Comparison of ENCODE assay signal across 22 cellular contexts in genomic region chr13:74795526-74795925, GRCh38.
"Had no signal": no experiment of that assay in that cellular context is flagged by ENCODE, and none has a peak within 500 bp of the region (broad histone marks: within the 10 kb centered on the region; RNA-seq: fewer than 3 reads in every experiment).

No MANE protein-coding gene starts in this region.

- H3K4me1 Mint-ChIP-seq: activated naive CD4-positive, alpha-beta T cell treated with anti-CD3 and anti-CD28 coated beads, Interleukin-2, amount 10 ng/mL, durations not matched to agents 7 days and 5 days; activated T-helper 17 cell treated with anti-CD3 and anti-CD28 coated beads, Interleukin-2, amount 50 U/mL, for 72 hours; memory B cell; nephron had no signal

- DNase-seq: activated CD4-positive, alpha-beta T cell treated with anti-CD3 and anti-CD28 coated beads for 1 hour; activated CD4-positive, alpha-beta T cell treated with anti-CD3 and anti-CD28 coated beads, Interleukin-2, amount 50 U/mL, for 4 hours; activated CD8-positive, alpha-beta memory T cell treated with anti-CD3 and anti-CD28 coated beads for 24 hours; activated CD8-positive, alpha-beta memory T cell treated with anti-CD3 and anti-CD28 coated beads, Interleukin-2, amount 50 U/mL, for 4 hours; activated naive CD4-positive, alpha-beta T cell treated with anti-CD3 and anti-CD28 coated beads, Interleukin-2, amount 10 ng/mL, durations not matched to agents 7 days and 5 days; activated T-cell treated with anti-CD3 and anti-CD28 coated beads, Interleukin-2, amount 50 U/mL, for 24 hours; effector CD4-positive, alpha-beta T cell; erythroblast; glutamatergic neuron; left ventricle myocardium superior; small intestine; stimulated activated CD4-positive, alpha-beta T cell treated with anti-CD3 and anti-CD28 coated beads, Interleukin-15, amount 100 ng/mL, for 24 hours; stimulated activated CD4-positive, alpha-beta T cell treated with anti-CD3 and anti-CD28 coated beads, Interleukin-2, amount 100 ng/mL, for 48 hours; stimulated activated CD8-positive, alpha-beta memory T cell treated with anti-CD3 and anti-CD28 coated beads, Interleukin-4, amount 100 ng/mL, for 48 hours; stimulated activated naive B cell treated with anti-CD40 and anti-IgM and Interleukin-4, amounts not matched to agents 10 μg/mL and 1 μg/mL and 100 μg/mL, for 72 hours; upper lobe of left lung had no signal

- H3K27ac Mint-ChIP-seq: activated naive CD4-positive, alpha-beta T cell treated with anti-CD3 and anti-CD28 coated beads, Interleukin-2, amount 10 ng/mL, durations not matched to agents 7 days and 5 days; activated T-cell treated with anti-CD3 and anti-CD28 coated beads, Interleukin-2, amount 50 U/mL, for 24 hours; activated T-helper 17 cell treated with anti-CD3 and anti-CD28 coated beads, Interleukin-2, amount 50 U/mL, for 72 hours; memory B cell; nephron; stimulated activated naive B cell treated with anti-CD40 and anti-IgM and Interleukin-4, amounts not matched to agents 10 μg/mL and 1 μg/mL and 100 μg/mL, for 72 hours had no signal

- H3K9me3 Mint-ChIP-seq: activated naive CD4-positive, alpha-beta T cell treated with anti-CD3 and anti-CD28 coated beads, Interleukin-2, amount 10 ng/mL, durations not matched to agents 7 days and 5 days; activated T-cell treated with anti-CD3 and anti-CD28 coated beads, Interleukin-2, amount 50 U/mL, for 24 hours; memory B cell had no signal

- H3K36me3 ChIP-seq: upper lobe of left lung had no signal

- H3K27me3 Mint-ChIP-seq: activated naive CD4-positive, alpha-beta T cell treated with anti-CD3 and anti-CD28 coated beads, Interleukin-2, amount 10 ng/mL, durations not matched to agents 7 days and 5 days; stimulated activated naive B cell treated with anti-CD40 and anti-IgM and Interleukin-4, amounts not matched to agents 10 μg/mL and 1 μg/mL and 100 μg/mL, for 72 hours had no signal

- H3K36me3 Mint-ChIP-seq: activated naive CD4-positive, alpha-beta T cell treated with anti-CD3 and anti-CD28 coated beads, Interleukin-2, amount 10 ng/mL, durations not matched to agents 7 days and 5 days; memory B cell; stimulated activated naive B cell treated with anti-CD40 and anti-IgM and Interleukin-4, amounts not matched to agents 10 μg/mL and 1 μg/mL and 100 μg/mL, for 72 hours had no signal

- H3K4me1 ChIP-seq: parathyroid adenoma, upper lobe of left lung had no signal

- H3K27me3 ChIP-seq: hepatocyte, upper lobe of left lung had no signal

- H3K27ac ChIP-seq: hepatocyte, parathyroid adenoma, upper lobe of left lung, VCaP had no signal

- H3K9me3 ChIP-seq: upper lobe of left lung had no signal

- H3K4me3 ChIP-seq: hepatocyte, upper lobe of left lung had no signal

- H3K4me3 Mint-ChIP-seq: activated naive CD4-positive, alpha-beta T cell treated with anti-CD3 and anti-CD28 coated beads, Interleukin-2, amount 10 ng/mL, durations not matched to agents 7 days and 5 days; activated T-cell treated with anti-CD3 and anti-CD28 coated beads, Interleukin-2, amount 50 U/mL, for 24 hours; activated T-helper 17 cell treated with anti-CD3 and anti-CD28 coated beads, Interleukin-2, amount 50 U/mL, for 72 hours; memory B cell; nephron; stimulated activated naive B cell treated with anti-CD40 and anti-IgM and Interleukin-4, amounts not matched to agents 10 μg/mL and 1 μg/mL and 100 μg/mL, for 72 hours had no signal
